ENCODE assay signal across 6 cellular contexts in the genomic region with DNA sequence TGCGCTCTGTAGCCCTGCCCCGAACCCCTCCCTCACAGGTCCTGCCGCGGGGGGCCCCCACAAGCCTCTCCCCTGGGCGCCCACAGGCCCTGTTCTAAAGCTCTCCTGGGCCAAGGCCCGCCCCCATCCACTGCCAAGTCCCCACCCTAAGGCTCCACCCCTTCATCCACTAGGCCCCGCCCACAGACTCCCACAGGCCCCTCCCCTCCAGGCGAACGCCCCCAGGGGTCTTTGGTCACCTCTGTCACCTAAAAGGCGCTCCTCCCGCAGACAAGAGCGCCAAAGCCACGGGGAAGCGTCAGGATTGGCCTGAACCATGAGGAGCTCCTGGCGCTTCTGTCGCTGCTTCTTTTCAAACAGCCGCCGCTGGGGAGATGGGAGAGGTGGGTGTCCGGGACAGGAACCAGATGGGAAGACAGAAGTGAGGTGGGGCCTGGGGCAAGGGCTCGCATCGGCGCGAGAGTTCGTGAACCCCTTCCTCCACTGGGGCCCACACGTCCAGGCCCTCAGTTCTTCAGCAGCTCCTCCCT. TPM values are rescaled to one million over a fixed set of nuclear protein-coding genes. Genes with fewer than 3 reads are reported as not detected.
DNase-seq lines count a peak whose midpoint lies in the region; ATAC-seq and TF ChIP-seq lines count a peak whose summit lies in the region.

No MANE protein-coding gene starts in this region.

- H3K36me3 Mint-ChIP-seq in activated T-cell treated with anti-CD3 and anti-CD28 coated beads, Interleukin-2, amount 50 U/mL, for 4 hours (ENCODE audit: insufficient read depth) = peaks cover 2% of the 10 kb centered on the region

- DNase-seq in BE2C (peak; percentile 83), left kidney (ENCODE audit: low read depth, low spot score) (peak; percentile 77), SW480 (ENCODE audit: low spot score) (no peak)
- peak; percentile 32 for DNase-seq in activated T-cell treated with anti-CD3 and anti-CD28 coated beads, Interleukin-2, amount 50 U/mL, for 4 hours

- H3K9me3 ChIP-seq in BE2C = no peaks in the 10 kb centered on the region

- no peaks in the 10 kb centered on the region for H3K9me3 Mint-ChIP-seq in activated T-cell treated with anti-CD3 and anti-CD28 coated beads, Interleukin-2, amount 50 U/mL, for 4 hours

- no peaks in the 10 kb centered on the region for H3K36me3 ChIP-seq in BE2C

- peaks cover 37% of the 10 kb centered on the region for H3K27me3 Mint-ChIP-seq in activated T-cell treated with anti-CD3 and anti-CD28 coated beads, Interleukin-2, amount 50 U/mL, for 4 hours (ENCODE audit: low read depth)

- no peaks in the 10 kb centered on the region for H3K27me3 ChIP-seq in BE2C

- ATAC-seq in activated T-cell treated with anti-CD3 and anti-CD28 coated beads, Interleukin-2, amount 50 U/mL, for 4 hours = peak; percentile 6 to 20
- ATAC-seq in GM21717 (IDR thresholded peaks at IDR 0.05; ENCODE audit: unreplicated experiment) (no peak), HG02884 (IDR thresholded peaks at IDR 0.05; ENCODE audit: unreplicated experiment) (no peak)

- no peak for TF ChIP-seq CTCF in BE2C (IDR thresholded peaks at IDR 0.05; ENCODE audit: low read depth, low read length)

- H3K4me1 ChIP-seq in BE2C = no peaks in the 10 kb centered on the region

- peaks cover 20% of the 10 kb centered on the region for H3K4me1 Mint-ChIP-seq in activated T-cell treated with anti-CD3 and anti-CD28 coated beads, Interleukin-2, amount 50 U/mL, for 4 hours (ENCODE audit: low read depth)

- peak overlapping the region; percentile 58 for H3K4me3 Mint-ChIP-seq in activated T-cell treated with anti-CD3 and anti-CD28 coated beads, Interleukin-2, amount 50 U/mL, for 4 hours

- H3K4me3 ChIP-seq in BE2C (ENCODE audit: low read depth, low read length) = peak overlapping the region; percentile 35

RNA-seq across cellular contexts. Expression of a gene that starts 2.3 kb away (rescaled TPM):
- not detected for polyA plus RNA-seq in BE2C (2012; ENCODE audit: insufficient read depth, insufficient read length, low read depth)
- total RNA-seq in activated T-cell treated with anti-CD3 and anti-CD28 coated beads, Interleukin-2, amount 50 U/mL, for 4 hours = under 1 TPM in 1 of 3 donors, not detected in 2; 0.69 TPM

RNA-seq across cellular contexts. Expression of a gene that starts 3.9 kb away (rescaled TPM):
- 152 TPM for polyA plus RNA-seq in BE2C (2012; ENCODE audit: insufficient read depth, insufficient read length, low read depth)
- 10 to 100 TPM; 88.5 to 90.0 (median 89.3) TPM for total RNA-seq in activated T-cell treated with anti-CD3 and anti-CD28 coated beads, Interleukin-2, amount 50 U/mL, for 4 hours

RNA-seq across cellular contexts. Expression of a gene that starts 24.0 kb away (rescaled TPM):
- polyA plus RNA-seq in BE2C (2012; ENCODE audit: insufficient read depth, insufficient read length, low read depth) = 145 TPM
- total RNA-seq in activated T-cell treated with anti-CD3 and anti-CD28 coated beads, Interleukin-2, amount 50 U/mL, for 4 hours = 100 to 1,000 TPM in 2 of 3 donors, 10 to 100 TPM in 1; 76.0 to 134 (median 110) TPM

RNA-seq across cellular contexts. Expression of a gene that starts 27.8 kb away (rescaled TPM):
- polyA plus RNA-seq in BE2C (2012; ENCODE audit: insufficient read depth, insufficient read length, low read depth) = 2.9 TPM
- total RNA-seq in activated T-cell treated with anti-CD3 and anti-CD28 coated beads, Interleukin-2, amount 50 U/mL, for 4 hours = 1 to 10 TPM; 4.1 to 4.6 (median 4.6) TPM

RNA-seq across cellular contexts. Expression of a gene that starts 37.2 kb away (rescaled TPM):
- polyA plus RNA-seq in BE2C (2012; ENCODE audit: insufficient read depth, insufficient read length, low read depth) = not detected
- total RNA-seq in activated T-cell treated with anti-CD3 and anti-CD28 coated beads, Interleukin-2, amount 50 U/mL, for 4 hours = not detected

Comparison
In these comparisons a context has a peak if more than half of its experiments do, and no peak if none do; other contexts are left out.
1. ATAC-seq: peak in activated T-cell treated with anti-CD3 and anti-CD28 coated beads, Interleukin-2, amount 50 U/mL, for 4 hours (2 of 2); none in GM21717 (single experiment) and HG02884 (single experiment).